ENCODE assay signal across 14 cellular contexts in genomic region chr15:100880897-100881242, GRCh38. TPM values are rescaled to one million over a fixed set of nuclear protein-coding genes. Genes with fewer than 3 reads are reported as not detected.
A peak's percentile ranks its signal among the peaks of the same experiment; 100 is the strongest.
DNase-seq lines count a peak whose midpoint lies in the region; ATAC-seq and TF ChIP-seq lines count a peak whose summit lies in the region.
"Had no signal": no experiment of that assay in that cellular context is flagged by ENCODE, and none has a peak within 500 bp of the region (broad histone marks: within the 10 kb centered on the region; RNA-seq: fewer than 3 reads in every experiment).

No MANE protein-coding gene starts in this region.

- H3K27me3 Mint-ChIP-seq in activated naive CD8-positive, alpha-beta T cell, result peaks cover 51% of the 10 kb centered on the region
- H3K27me3 Mint-ChIP-seq in activated naive CD8-positive, alpha-beta T cell treated with anti-CD3 and anti-CD28 coated beads for 36 hours, result peaks cover 78% of the 10 kb centered on the region

- intact Hi-C loops in colonic mucosa (cut with DNase I), result no loop called here
- intact Hi-C loops in upper lobe of right lung (cut with DNase I), result no loop called here

- DNase-seq in activated naive CD8-positive, alpha-beta T cell treated with anti-CD3 and anti-CD28 coated beads for 36 hours, result no peak
- no peak for DNase-seq in colonic mucosa
- no peak for DNase-seq in mesendoderm
- DNase-seq in upper lobe of right lung, result no peak
- no peak for DNase-seq in DMS53 treated with DMSO at 0.1 percent for 48 hours (lab: John Stamatoyannopoulos, UW; ENCODE audit: unreplicated experiment)
- DNase-seq: activated CD4-positive, alpha-beta T cell treated with anti-CD3 and anti-CD28 coated beads for 36 hours; foreskin fibroblast; NCI-H2171; stimulated activated CD4-positive, alpha-beta T cell treated with anti-CD3 and anti-CD28 coated beads, Interleukin-2, amount 100 ng/mL, for 24 hours had no signal

- no peaks in the 10 kb centered on the region for H3K79me2 ChIP-seq in mesendoderm (ENCODE audit: control insufficient read depth, insufficient read depth, low read length)

- ATAC-seq in upper lobe of right lung, result no peak
- ATAC-seq in GM18498 (IDR thresholded peaks at IDR 0.05; ENCODE audit: unreplicated experiment), result no peak
- ATAC-seq in GM19397 (IDR thresholded peaks at IDR 0.05; ENCODE audit: unreplicated experiment), result no peak
- ATAC-seq: activated CD4-positive, alpha-beta T cell treated with anti-CD3 and anti-CD28 coated beads for 36 hours; HepG2 had no signal

- H2AK5ac ChIP-seq in mesendoderm (ENCODE audit: low read length), result no peak overlapping the region

- no peak overlapping the region for H3K18ac ChIP-seq in mesendoderm (ENCODE audit: low read length)

- H3K4ac ChIP-seq in mesendoderm (ENCODE audit: low read depth, low read length), result no peak overlapping the region

- H3K4me3 Mint-ChIP-seq in activated naive CD8-positive, alpha-beta T cell, result peak overlapping the region; percentile 56
- H3K4me3 Mint-ChIP-seq in activated naive CD8-positive, alpha-beta T cell treated with anti-CD3 and anti-CD28 coated beads for 36 hours, result no peak overlapping the region
- H3K4me3 Mint-ChIP-seq: activated CD4-positive, alpha-beta T cell treated with anti-CD3 and anti-CD28 coated beads for 36 hours had no signal

- H3K36me3 ChIP-seq in colonic mucosa (no peaks in the 10 kb centered on the region), mesendoderm (ENCODE audit: control insufficient read depth, insufficient read depth, low read length) (no peaks in the 10 kb centered on the region), upper lobe of right lung (no peaks in the 10 kb centered on the region)
- H3K36me3 ChIP-seq: tibial artery had no signal

- peak overlapping the region; percentile 79 for H3K56ac ChIP-seq in mesendoderm (ENCODE audit: low read length)

- H3K4me2 ChIP-seq in mesendoderm (ENCODE audit: low read length), result peak overlapping the region; percentile 85

- H2BK5ac ChIP-seq in mesendoderm (ENCODE audit: low read length), result no peak overlapping the region

- H3K27me3 ChIP-seq in colonic mucosa (peaks cover 31% of the 10 kb centered on the region), mesendoderm (ENCODE audit: insufficient read depth, low read length, poor library complexity) (peaks cover 14% of the 10 kb centered on the region), upper lobe of right lung (peaks cover 57% of the 10 kb centered on the region)

- peak overlapping the region in 1 of 2 donors; percentile 2 for H3K9ac ChIP-seq in colonic mucosa (ENCODE audit: low read depth in 2 of 2, low read length in 2 of 2)
- H3K9ac ChIP-seq in mesendoderm (ENCODE audit: low read length), result peak overlapping the region; percentile 65

- H2BK15ac ChIP-seq in mesendoderm (replicated peaks; ENCODE audit: low read depth), result no peak overlapping the region

- H3K9me3 Mint-ChIP-seq in activated naive CD8-positive, alpha-beta T cell (ENCODE audit: low read depth), result no peaks in the 10 kb centered on the region
- H3K9me3 Mint-ChIP-seq in activated naive CD8-positive, alpha-beta T cell treated with anti-CD3 and anti-CD28 coated beads for 36 hours, result no peaks in the 10 kb centered on the region

- H3K4me1 ChIP-seq in colonic mucosa, result no peaks in the 10 kb centered on the region
- H3K4me1 ChIP-seq in mesendoderm (ENCODE audit: control insufficient read depth, low read depth, low read length), result no peaks in the 10 kb centered on the region
- no peaks in the 10 kb centered on the region for H3K4me1 ChIP-seq in upper lobe of right lung

- H3K9me3 ChIP-seq in colonic mucosa (no peaks in the 10 kb centered on the region), upper lobe of right lung (no peaks in the 10 kb centered on the region)
- H3K9me3 ChIP-seq: tibial artery had no signal

- H4K8ac ChIP-seq in mesendoderm (ENCODE audit: low read depth, low read length), result no peak overlapping the region

- no peak overlapping the region for H2BK120ac ChIP-seq in mesendoderm (ENCODE audit: low read depth, low read length)

- peak overlapping the region; percentile 35 for H3K23ac ChIP-seq in mesendoderm (ENCODE audit: low read length)

- peak overlapping the region; percentile 42 for H3K4me3 ChIP-seq in colonic mucosa
- no peak overlapping the region for H3K4me3 ChIP-seq in mesendoderm (ENCODE audit: low read length)
- peak overlapping the region; percentile 45 for H3K4me3 ChIP-seq in upper lobe of right lung

- WGBS in mesendoderm (ENCODE audit: extremely low coverage, insufficient coverage, low lambda C conversion rate), result no CpG with 5 or more reads among the region's 10 CpGs

- H4K5ac ChIP-seq in mesendoderm (ENCODE audit: low read length), result no peak overlapping the region

- TF ChIP-seq CTCF in colonic mucosa (IDR thresholded peaks at IDR 0.05) (no peak), upper lobe of right lung (IDR thresholded peaks at IDR 0.05) (no peak)

- no peaks in the 10 kb centered on the region for H3K79me1 ChIP-seq in mesendoderm (ENCODE audit: low read length)

- no peaks in the 10 kb centered on the region for H3K36me3 Mint-ChIP-seq in activated naive CD8-positive, alpha-beta T cell
- H3K36me3 Mint-ChIP-seq in activated naive CD8-positive, alpha-beta T cell treated with anti-CD3 and anti-CD28 coated beads for 36 hours, result no peaks in the 10 kb centered on the region

- no peak overlapping the region for H3K27ac ChIP-seq in colonic mucosa
- no peak overlapping the region for H3K27ac ChIP-seq in mesendoderm (ENCODE audit: low read depth, low read length)
- no peak overlapping the region for H3K27ac ChIP-seq in upper lobe of right lung
- H3K27ac ChIP-seq: tibial artery had no signal

- H3K4me1 Mint-ChIP-seq in activated naive CD8-positive, alpha-beta T cell (ENCODE audit: low read depth), result peaks cover 11% of the 10 kb centered on the region
- peaks cover 2% of the 10 kb centered on the region for H3K4me1 Mint-ChIP-seq in activated naive CD8-positive, alpha-beta T cell treated with anti-CD3 and anti-CD28 coated beads for 36 hours

- no peak overlapping the region for H3K27ac Mint-ChIP-seq in activated naive CD8-positive, alpha-beta T cell
- H3K27ac Mint-ChIP-seq in activated naive CD8-positive, alpha-beta T cell treated with anti-CD3 and anti-CD28 coated beads for 36 hours, result no peak overlapping the region
- H3K27ac Mint-ChIP-seq: activated CD4-positive, alpha-beta T cell treated with anti-CD3 and anti-CD28 coated beads for 36 hours had no signal

RNA-seq across cellular contexts. Expression of gene ALDH1A3, which starts 1.2 kb away (rescaled TPM):
- not detected for total RNA-seq in activated naive CD8-positive, alpha-beta T cell treated with anti-CD3 and anti-CD28 coated beads for 36 hours
- total RNA-seq in colonic mucosa, result 1 to 10 TPM; 3.8 to 7.4 TPM
- polyA plus RNA-seq in mesendoderm (2013, experiment 1 of 2), result 3.6 TPM
- polyA plus RNA-seq in mesendoderm (2013, experiment 2 of 2), result 3.3 TPM
- total RNA-seq in upper lobe of right lung, result 9.9 TPM
- total RNA-seq: activated CD4-positive, alpha-beta T cell treated with anti-CD3 and anti-CD28 coated beads for 36 hours; HepG2 had no signal
- polyA plus RNA-seq: HepG2 had no signal

RNA-seq across cellular contexts. Expression of gene LRRK1, which starts 38.3 kb away (rescaled TPM):
- under 1 TPM; 0.29 to 0.30 TPM for total RNA-seq in activated naive CD8-positive, alpha-beta T cell treated with anti-CD3 and anti-CD28 coated beads for 36 hours
- 10 to 100 TPM; 29.6 to 36.0 TPM for total RNA-seq in colonic mucosa
- 0.66 TPM for polyA plus RNA-seq in mesendoderm (2013, experiment 1 of 2)
- polyA plus RNA-seq in mesendoderm (2013, experiment 2 of 2), result 0.57 TPM
- total RNA-seq in upper lobe of right lung, result 22.6 TPM

Comparison
In these comparisons a context has a peak if more than half of its experiments do, and no peak if none do; other contexts are left out.
1. RNA of gene ALDH1A3, which starts 1.2 kb away (total RNA-seq): 9.9 TPM in upper lobe of right lung (single experiment) and 3.8 to 7.4 TPM in colonic mucosa; not detected in activated naive CD8-positive, alpha-beta T cell treated with anti-CD3 and anti-CD28 coated beads for 36 hours; every median in the first group is over 4 times any median in the second.
2. RNA of gene LRRK1, which starts 38.3 kb away (total RNA-seq): 29.6 to 36.0 TPM in colonic mucosa and 22.6 TPM in upper lobe of right lung (single experiment); 0.29 to 0.30 TPM in activated naive CD8-positive, alpha-beta T cell treated with anti-CD3 and anti-CD28 coated beads for 36 hours; every median in the first group is over 10 times any median in the second.